ENCODE assay signal across 8 cellular contexts in genomic region chr15:64247906-64248541, GRCh38.
DNase-seq lines count a peak whose midpoint lies in the region; ATAC-seq and TF ChIP-seq lines count a peak whose summit lies in the region.

No MANE protein-coding gene starts in this region.

- intact Hi-C loops in mammary epithelial cell (cut with micrococcal nuclease) = no loop called here

- peaks cover 70% of the 10 kb centered on the region for H3K79me2 ChIP-seq in mammary epithelial cell (ENCODE audit: insufficient read depth, low read length)

- H3K4me3 ChIP-seq in mammary epithelial cell (replicated peaks in 1 of 3; ENCODE audit: insufficient read depth in 1 of 3, low read depth in 2 of 3, low read length in 3 of 3) = no peak overlapping the region
- H3K4me3 ChIP-seq in tibial nerve = no peak overlapping the region

- no peaks in the 10 kb centered on the region for H4K20me1 ChIP-seq in mammary epithelial cell (ENCODE audit: insufficient read depth, low read length)

- H3K9ac ChIP-seq in mammary epithelial cell (ENCODE audit: insufficient read depth, low read length) = peak overlapping the region; percentile 73

- TF ChIP-seq EP300 in tibial nerve (IDR thresholded peaks at IDR 0.05) = peak in 1 of 2 donors; percentile 28

- in situ Hi-C loops in Caki2 (cut with HindIII; ENCODE audit: low pct_unique_long_range_greater_than_20kb, low sequenced_read_pairs) = no loop called here
- in situ Hi-C loops in mammary epithelial cell (cut with MboI; ENCODE audit: low sequenced_read_pairs in 2 of 2) = loop anchor here in 1 of 2 donors (10.0 kb wide), 1 partner anchor 107 kb away; the partner anchor contains the start of gene CSNK1G1

- dilution Hi-C loops in mammary epithelial cell (cut with HindIII; ENCODE audit: low sequenced_read_pairs) = loop anchor here (5.0 kb wide), 1 partner anchor 76 kb away; no protein-coding TSS in a partner anchor

- DNase-seq in Caki2 (ENCODE audit: low read depth) (peak; percentile 88), NCI-H748 treated with DMSO at 0.1 percent for 48 hours (lab: John Stamatoyannopoulos, UW) (peak; percentile 62), mammary epithelial cell (peak; percentile 91), kidney tubule cell (ENCODE audit: low spot score) (peak; percentile 96), tibial nerve (ENCODE audit: low spot score in 2 of 2) (no peak), ureter (ENCODE audit: low spot score) (no peak)

- H3K9me3 ChIP-seq in mammary epithelial cell (replicated peaks; ENCODE audit: insufficient read depth, low read length) (no peaks in the 10 kb centered on the region), tibial nerve (no peaks in the 10 kb centered on the region)

- BruUV-seq in mammary epithelial cell (replicated peaks; lab: Mats Ljungman, UMichigan) = no TSS peak

- no peak for TF ChIP-seq CTCF in mammary epithelial cell (conservative IDR thresholded peaks at IDR 0.05 in 1 of 2, IDR thresholded peaks at IDR 0.05 in 1 of 2; ENCODE audit: extremely low read depth in 1 of 2, insufficient read depth in 1 of 2, low read depth in 1 of 2, low read length in 2 of 2)
- TF ChIP-seq CTCF in tibial nerve (IDR thresholded peaks at IDR 0.05) = no peak

- ATAC-seq in GM19035 (IDR thresholded peaks at IDR 0.05; ENCODE audit: unreplicated experiment) = peak; percentile 58
- ATAC-seq in HG03280 (IDR thresholded peaks at IDR 0.05; ENCODE audit: unreplicated experiment) = peak; percentile 68

- CTCF ChIA-PET in mammary epithelial cell (lab: Charles Lee; ENCODE audit: low non-redundant PET) = interaction anchor here (1.2 kb wide), 1 partner anchor 85 kb away, joined by 7 read pairs; the partner anchor contains the start of gene PPIB

- H3K4me1 ChIP-seq in mammary epithelial cell (ENCODE audit: insufficient read depth, low read length) (peaks cover 37% of the 10 kb centered on the region), tibial nerve (peaks cover 0 to 14% (median 7%) of the 10 kb centered on the region in 4 donors)

- H3K27ac ChIP-seq in mammary epithelial cell (ENCODE audit: insufficient read depth, low read depth, low read length) (peak overlapping the region; percentile 96), tibial nerve (peak overlapping the region in 3 of 4 donors; percentile 27 to 65 (median 38))

- H2AFZ ChIP-seq in mammary epithelial cell (ENCODE audit: low read depth, low read length) = no peak overlapping the region

- no peaks in the 10 kb centered on the region for H3K36me3 ChIP-seq in mammary epithelial cell (ENCODE audit: insufficient read depth, low read length)
- H3K36me3 ChIP-seq in tibial nerve = no peaks in the 10 kb centered on the region

- 27% methylated on average over 2 of the region's 2 CpGs for WGBS in mammary epithelial cell (ENCODE audit: low coverage, missing lambda C conversion rate)
- WGBS in tibial nerve, 2 donors = 43 to 62% methylated on average over 2 of the region's 2 CpGs

- H3K27me3 ChIP-seq in mammary epithelial cell (ENCODE audit: insufficient read depth, low read length) (no peaks in the 10 kb centered on the region), tibial nerve (no peaks in the 10 kb centered on the region)

- TF ChIP-seq POLR2A in tibial nerve (IDR thresholded peaks at IDR 0.05) = no peak

- peak overlapping the region; percentile 70 for H3K4me2 ChIP-seq in mammary epithelial cell (ENCODE audit: insufficient read depth, low read depth, low read length)

Comparison
In these comparisons a context has a peak if more than half of its experiments do, and no peak if none do; other contexts are left out.
1. DNase-seq: peak in Caki2 (single experiment), NCI-H748 treated with DMSO at 0.1 percent for 48 hours (single experiment), mammary epithelial cell (single experiment) and kidney tubule cell (single experiment); none in tibial nerve (0 of 2) and ureter (single experiment).